Comparison of ENCODE assay signal across 14 cellular contexts in genomic region chr1:153882296-153882912, GRCh38. TPM values are rescaled to one million over a fixed set of nuclear protein-coding genes. Genes with fewer than 3 reads are reported as not detected.
DNase-seq lines count a peak whose midpoint lies in the region; ATAC-seq, FAIRE-seq and TF ChIP-seq lines count a peak whose summit lies in the region.
"Had no signal": no experiment of that assay in that cellular context is flagged by ENCODE, and none has a peak within 500 bp of the region (broad histone marks: within the 10 kb centered on the region; RNA-seq: fewer than 3 reads in every experiment).

No MANE protein-coding gene starts in this region.

- no peak overlapping the region for H3K14ac ChIP-seq in neuronal stem cell (ENCODE audit: low read length)

- H3K9ac ChIP-seq in K562 (ENCODE audit: insufficient read depth in 1 of 2, low read depth in 2 of 2, low read length in 2 of 2) (no peak overlapping the region), neuronal stem cell (ENCODE audit: low read depth, low read length, poor library complexity) (no peak overlapping the region), HepG2 (ENCODE audit: insufficient read depth, low read depth, low read length) (no peak overlapping the region)

- BruUV-seq in K562 (replicated peaks; lab: Mats Ljungman, UMichigan) (no TSS peak), HepG2 (replicated peaks; lab: Mats Ljungman, UMichigan) (no TSS peak)

- H4K20me1 ChIP-seq in K562 (replicated peaks; ENCODE audit: control insufficient read depth, insufficient read depth, low read length): peaks cover 19% of the 10 kb centered on the region
- 0 out of 2 replicates have a peak, but pooled peaks cover 12% of the 10 kb centered on the region for H4K20me1 ChIP-seq in HepG2 (ENCODE audit: insufficient read depth, low read length)

- intact Hi-C loops in K562 (cut with micrococcal nuclease): loop anchor here (5.0 kb wide), 1 partner anchor 40 kb away; the partner anchor contains the start of gene GATAD2B
- intact Hi-C loops in HepG2 (cut with micrococcal nuclease; ENCODE audit: unreplicated experiment): no loop called here

- peak; percentile 26 for FAIRE-seq in K562 (lab: Jason Lieb, UNC)
- no peak for FAIRE-seq in HepG2 (lab: Jason Lieb, UNC)
- FAIRE-seq: frontal cortex, keratinocyte had no signal

- no peak overlapping the region for H3K4ac ChIP-seq in neuronal stem cell (ENCODE audit: low read length)

- H3K4me3 ChIP-seq in BE2C (ENCODE audit: low read depth, low read length): peak overlapping the region; percentile 60
- peak overlapping the region; percentile 12 for H3K4me3 ChIP-seq in HEK293 (ENCODE audit: low read depth, low read length)
- H3K4me3 ChIP-seq in K562: no peak overlapping the region
- no peak overlapping the region for H3K4me3 ChIP-seq in neuronal stem cell (ENCODE audit: low read length in 2 of 2)
- H3K4me3 ChIP-seq in HepG2 (replicated peaks in 1 of 3; ENCODE audit: insufficient read depth in 1 of 3, low read depth in 2 of 3, low read length in 3 of 3): no peak overlapping the region

- TF ChIP-seq EP300 in K562 (IDR thresholded peaks at IDR 0.05; ENCODE audit: low read length): no peak
- TF ChIP-seq EP300 in HepG2 (IDR thresholded peaks at IDR 0.05; ENCODE audit: low read depth in 2 of 2, low read length in 2 of 2): no peak
- TF ChIP-seq EP300 in HepG2 (CRISPR knock-in tag; IDR thresholded peaks at IDR 0.05; ENCODE audit: borderline replicate concordance): no peak

- no peak for TF ChIP-seq RAD21 in K562 (CRISPR knock-in tag; conservative IDR thresholded peaks at IDR 0.05 in 1 of 2, IDR thresholded peaks at IDR 0.05 in 1 of 2)
- TF ChIP-seq RAD21 in HepG2 (CRISPR knock-in tag; IDR thresholded peaks at IDR 0.05): no peak

- POLR2A ChIA-PET in HEK293 (lab: Yijun Ruan, JAX): interaction anchor here (0.5 to 1.5 kb wide), 4 partner anchors 11 to 95 kb away, joined by 3 to 6 read pairs (median 5); partner anchors contain the start of genes CREB3L4 and JTB
- POLR2A ChIA-PET in K562 (lab: Yijun Ruan, JAX): interaction anchor here (0.8 to 2.0 kb wide), 5 partner anchors 9 to 108 kb away, joined by 3 to 5 read pairs (median 4); partner anchors contain the start of genes RPS27 and SLC27A3
- POLR2A ChIA-PET in HepG2 (lab: Yijun Ruan, JAX): no interaction called here

- H2AK5ac ChIP-seq in neuronal stem cell (ENCODE audit: low read depth, low read length): no peak overlapping the region

- TF ChIP-seq POLR2A in K562 (conservative IDR thresholded peaks at IDR 0.05) (no peak), HepG2 (IDR thresholded peaks at IDR 0.05; ENCODE audit: insufficient read depth in 1 of 2, low read depth in 2 of 2, low read length in 2 of 2) (no peak)

- H2AFZ ChIP-seq in K562 (ENCODE audit: low read depth, low read length) (no peak overlapping the region), neuronal stem cell (ENCODE audit: low read length) (peak overlapping the region; percentile 74), HepG2 (ENCODE audit: low read length) (no peak overlapping the region)

- no peak overlapping the region for H2BK120ac ChIP-seq in neuronal stem cell (ENCODE audit: low read depth, low read length)

- H4K8ac ChIP-seq in neuronal stem cell (ENCODE audit: low read depth, low read length): no peak overlapping the region

- peaks cover 1% of the 10 kb centered on the region for H3K79me1 ChIP-seq in neuronal stem cell (ENCODE audit: low read depth, low read length)

- no peak overlapping the region for H3K18ac ChIP-seq in neuronal stem cell (ENCODE audit: low read length)

- 84% methylated on average over 3 of the region's 3 CpGs for WGBS in K562 (ENCODE audit: insufficient coverage, low coverage, missing lambda C conversion rate)
- no CpG with 5 or more reads among the region's 3 CpGs for WGBS in neuronal stem cell (ENCODE audit: extremely low coverage in 2 of 2, insufficient read length in 2 of 2, insufficient replicate concordance in 1 of 2), 2 donors
- WGBS in HepG2 (ENCODE audit: low lambda C conversion rate): 93% methylated on average over 3 of the region's 3 CpGs

- no peak overlapping the region for H2BK15ac ChIP-seq in neuronal stem cell (ENCODE audit: low read length)

- H3K9me1 ChIP-seq in K562 (ENCODE audit: control insufficient read depth, insufficient read depth, low read length): peaks cover 5% of the 10 kb centered on the region

- H3K27ac ChIP-seq in HEK293 (ENCODE audit: extremely low read depth, low read depth, low read length): no peak overlapping the region
- H3K27ac ChIP-seq in K562 (ENCODE audit: extremely low read depth, low read depth, low read length): no peak overlapping the region
- no peak overlapping the region for H3K27ac ChIP-seq in neuronal stem cell (replicated peaks; ENCODE audit: low read length)
- H3K27ac ChIP-seq in HepG2 (ENCODE audit: extremely low read length, insufficient read depth, low read length): no peak overlapping the region

- ATAC-seq in K562 (no peak), HepG2 (no peak), GM21423 (IDR thresholded peaks at IDR 0.05; ENCODE audit: unreplicated experiment) (no peak)
- ATAC-seq: activated CD4-positive, CD25-positive, alpha-beta regulatory T cell treated with anti-CD3 and anti-CD28 coated beads, Interleukin-2, amount 50 U/mL, for 24 hours had no signal

- H2BK5ac ChIP-seq in neuronal stem cell (ENCODE audit: low read length): no peak overlapping the region

- no peak overlapping the region for H2BK12ac ChIP-seq in neuronal stem cell (ENCODE audit: low read length)

- in situ Hi-C loops in K562 (cut with MboI) (no loop called here), HepG2 (cut with HindIII; ENCODE audit: extremely low pct_ligation_motif_present, low pct_unique_long_range_greater_than_20kb) (no loop called here)

- H3K79me2 ChIP-seq in K562 (ENCODE audit: control insufficient read depth, insufficient read depth, low read length) (peaks cover 75% of the 10 kb centered on the region), HepG2 (ENCODE audit: insufficient read depth, low read length) (peaks cover 58% of the 10 kb centered on the region)

- H3K4me2 ChIP-seq in K562 (ENCODE audit: insufficient read depth, low read length): no peak overlapping the region
- no peak overlapping the region for H3K4me2 ChIP-seq in neuronal stem cell (ENCODE audit: insufficient read depth, low read length, poor library complexity, severe bottlenecking)
- no peak overlapping the region for H3K4me2 ChIP-seq in HepG2 (ENCODE audit: low read depth, low read length)

- no peak for TF ChIP-seq CTCF in BE2C (IDR thresholded peaks at IDR 0.05; ENCODE audit: low read depth, low read length)
- TF ChIP-seq CTCF in HEK293 (tag by site-specific recombination; IDR thresholded peaks at IDR 0.05): no peak
- TF ChIP-seq CTCF in K562 (IDR thresholded peaks at IDR 0.05 in 2 of 3, conservative IDR thresholded peaks at IDR 0.05 in 1 of 3; ENCODE audit: insufficient read depth in 2 of 3, low read depth in 1 of 3, low read length in 3 of 3): no peak
- no peak for TF ChIP-seq CTCF in HepG2 (CRISPR knock-in tag; IDR thresholded peaks at IDR 0.05)

- DNase-seq in BE2C (no peak), K562 (ENCODE audit: extremely low read depth in 1 of 4, low spot score in 3 of 4) (no peak), neuronal stem cell (ENCODE audit: low spot score) (no peak), cerebellar cortex (ENCODE audit: low spot score) (no peak), medulla oblongata (ENCODE audit: extremely low spot score) (no peak), HepG2 (ENCODE audit: low spot score) (no peak)
- DNase-seq: amniotic stem cell; CD8-positive, alpha-beta T cell; GF-D8 had no signal

- H3K23ac ChIP-seq in neuronal stem cell (ENCODE audit: low read depth, low read length, poor library complexity): no peak overlapping the region

- H3K36me3 ChIP-seq in BE2C (peaks cover 3% of the 10 kb centered on the region; the same call in 1 of the 2 replicates), HEK293 (ENCODE audit: control insufficient read depth in 2 of 2, insufficient read depth in 1 of 2, low read length in 2 of 2) (no peaks in the 10 kb centered on the region; a peak in 1 of 3 replicates), K562 (ENCODE audit: control insufficient read depth, insufficient read depth, low read length) (peaks cover 6% of the 10 kb centered on the region; the same call in 2 of the 3 replicates), neuronal stem cell (replicated peaks in 1 of 2; ENCODE audit: control insufficient read depth in 2 of 2, insufficient read depth in 2 of 2, low read length in 2 of 2) (peaks cover 0 to 16% of the 10 kb centered on the region in 2 donors), HepG2 (replicated peaks in 1 of 2; ENCODE audit: control insufficient read depth in 1 of 2, insufficient read depth in 2 of 2, low read length in 2 of 2) (0 out of 5 replicates have a peak, but pooled peaks cover 0 to 2% of the 10 kb centered on the region in 2 experiments)

- H3K4me1 ChIP-seq in BE2C (peaks cover 17% of the 10 kb centered on the region), HEK293 (ENCODE audit: control insufficient read depth, insufficient read depth, low read length) (peaks cover 13% of the 10 kb centered on the region; the same call in 1 of the 2 replicates), K562 (replicated peaks in 1 of 2; ENCODE audit: control insufficient read depth in 2 of 2, insufficient read depth in 2 of 2, low read length in 2 of 2) (peaks cover 3 to 29% of the 10 kb centered on the region in 2 experiments), neuronal stem cell (ENCODE audit: control insufficient read depth in 2 of 2, insufficient read depth in 1 of 2, low read depth in 1 of 2, low read length in 2 of 2) (peaks cover 7 to 27% of the 10 kb centered on the region in 2 donors), HepG2 (ENCODE audit: insufficient read depth, low read length) (peaks cover 16% of the 10 kb centered on the region)

- H3K27me3 ChIP-seq in BE2C: no peaks in the 10 kb centered on the region
- H3K27me3 ChIP-seq in K562 (ENCODE audit: control insufficient read depth in 2 of 2, insufficient read depth in 2 of 2, low read length in 2 of 2): no peaks in the 10 kb centered on the region
- no peaks in the 10 kb centered on the region for H3K27me3 ChIP-seq in neuronal stem cell (ENCODE audit: control insufficient read depth in 3 of 3, insufficient read depth in 3 of 3, low read depth in 1 of 3, low read length in 3 of 3)
- no peaks in the 10 kb centered on the region for H3K27me3 ChIP-seq in HepG2 (ENCODE audit: control insufficient read depth in 1 of 2, insufficient read depth in 2 of 2, low read length in 2 of 2)

- no peaks in the 10 kb centered on the region for H3K9me3 ChIP-seq in BE2C
- H3K9me3 ChIP-seq in HEK293 (ENCODE audit: control insufficient read depth, insufficient read depth, low read depth, low read length): no peaks in the 10 kb centered on the region
- H3K9me3 ChIP-seq in K562 (replicated peaks; ENCODE audit: control insufficient read depth, insufficient read depth, low read depth, low read length): no peaks in the 10 kb centered on the region
- H3K9me3 ChIP-seq in neuronal stem cell (replicated peaks in 1 of 2; ENCODE audit: control insufficient read depth in 2 of 2, insufficient read depth in 1 of 2, low read depth in 1 of 2, low read length in 2 of 2): peaks cover 0 to 4% of the 10 kb centered on the region in 2 donors
- no peaks in the 10 kb centered on the region for H3K9me3 ChIP-seq in HepG2 (ENCODE audit: low read length)

- no peak overlapping the region for H4K91ac ChIP-seq in neuronal stem cell (ENCODE audit: low read depth, low read length, poor library complexity)

- CTCF ChIA-PET in HEK293 (lab: Yijun Ruan, JAX) (interaction anchor here (0.5 to 1.6 kb wide), 4 partner anchors 18 to 439 kb away, joined by 3 to 5 read pairs (median 4); no protein-coding TSS in a partner anchor), K562 (lab: Yijun Ruan, JAX; ENCODE audit: low intra/inter-chr PET ratio) (no interaction called here), HepG2 (lab: Yijun Ruan, JAX; ENCODE audit: low intra/inter-chr PET ratio, low total read pairs) (no interaction called here)

RNA-seq across cellular contexts. Expression of gene GATAD2B, which starts 40.4 kb away (rescaled TPM):
- 15.1 TPM for polyA plus RNA-seq in BE2C (2012; ENCODE audit: insufficient read depth, insufficient read length, low read depth)
- 26.9 and 41.3 TPM in 2 replicates for total RNA-seq in K562 (2011; cell fraction: chromatin; rRNA removed; ENCODE audit: low replicate concordance)
- 14.7 and 15.7 TPM in 2 replicates for total RNA-seq in K562 (2011; cell fraction: nucleolus; rRNA removed)
- 46.3 and 60.1 TPM in 2 replicates for total RNA-seq in K562 (2011; cell fraction: nucleoplasm; rRNA removed)
- 3.5 TPM in 2 replicates for total RNA-seq in K562 (2014; rRNA removed)
- 4.9 and 6.3 TPM in 2 replicates for total RNA-seq in K562 (2014; rRNA removed; fragmentation: Illumina TruSeq; extraction: Trizol)
- total RNA-seq in K562 (2015; rRNA removed; fragmentation: Illumina TruSeq; extraction: Trizol): 4.5 and 5.3 TPM in 2 replicates
- 35.0 and 40.2 TPM in 2 replicates for total RNA-seq in K562 (2021)
- 4.7 and 6.7 TPM in 2 replicates for polyA plus RNA-seq in K562 (2011; rRNA removed)
- 5.3 and 5.5 TPM in 2 replicates for polyA plus RNA-seq in K562 (2011; cell fraction: cytosol; rRNA removed)
- polyA plus RNA-seq in K562 (2011; cell fraction: nucleus; rRNA removed): 15.2 and 16.7 TPM in 2 replicates
- polyA plus RNA-seq in K562 (2012): 6.6 and 7.6 TPM in 2 replicates
- polyA plus RNA-seq in K562 (2014; fragmentation: Illumina TruSeq; extraction: Trizol): 13.9 and 14.8 TPM in 2 replicates
- 1 to 10 TPM; 1.5 to 6.6 TPM for polyA plus RNA-seq in K562 (2014; fragmentation: Nextera tagmentation; extraction: Ambion mirVana)
- polyA plus RNA-seq in K562 (2014; rRNA removed): 7.8 and 9.0 TPM in 2 replicates
- 8.7 and 10.3 TPM in 2 replicates for polyA minus RNA-seq in K562 (2011; rRNA and poly(A)+ RNA removed)
- polyA minus RNA-seq in K562 (2011; cell fraction: cytosol; rRNA and poly(A)+ RNA removed): 16.0 and 22.3 TPM in 2 replicates
- polyA minus RNA-seq in K562 (2011; cell fraction: nucleus; rRNA and poly(A)+ RNA removed): 5.0 and 9.1 TPM in 2 replicates
- 26.6 TPM for polyA plus RNA-seq in neuronal stem cell (2013, experiment 1 of 2)
- polyA plus RNA-seq in neuronal stem cell (2013, experiment 2 of 2): 27.7 TPM
- total RNA-seq in HepG2 (2016; rRNA removed; fragmentation: Illumina TruSeq; extraction: Trizol): 3.2 and 5.3 TPM in 2 replicates
- total RNA-seq in HepG2 (2016; cell fraction: cytosol; rRNA removed; fragmentation: Illumina TruSeq; extraction: Trizol; ENCODE audit: low read depth): 2.7 and 3.0 TPM in 2 replicates
- 2.9 and 4.8 TPM in 2 replicates for total RNA-seq in HepG2 (2016; cell fraction: insoluble cytoplasmic fraction; rRNA removed; fragmentation: Illumina TruSeq; extraction: Trizol)
- 2.6 and 2.9 TPM in 2 replicates for total RNA-seq in HepG2 (2016; cell fraction: membrane; rRNA removed; fragmentation: Illumina TruSeq; extraction: Trizol)
- 5.6 and 7.4 TPM in 2 replicates for total RNA-seq in HepG2 (2016; cell fraction: nucleus; rRNA removed; fragmentation: Illumina TruSeq; extraction: Trizol)
- polyA plus RNA-seq in HepG2 (2011; rRNA removed): 5.1 and 5.2 TPM in 2 replicates
- polyA plus RNA-seq in HepG2 (2011; cell fraction: cytosol; rRNA removed): 2.3 and 2.4 TPM in 2 replicates
- polyA plus RNA-seq in HepG2 (2011; cell fraction: nucleus; rRNA removed): 6.7 and 6.9 TPM in 2 replicates
- 5.4 and 5.6 TPM in 2 replicates for polyA plus RNA-seq in HepG2 (2012)
- 0.17 TPM in 2 replicates for polyA plus RNA-seq in HepG2 (2016; cell fraction: cytosol; fragmentation: Illumina TruSeq; extraction: Trizol; ENCODE audit: low read depth)
- polyA plus RNA-seq in HepG2 (2016; cell fraction: insoluble cytoplasmic fraction; fragmentation: Illumina TruSeq; extraction: Trizol; ENCODE audit: low read depth): 4.0 and 4.9 TPM in 2 replicates
- 0.62 and 0.83 TPM in 2 replicates for polyA plus RNA-seq in HepG2 (2016; cell fraction: membrane; fragmentation: Illumina TruSeq; extraction: Trizol; ENCODE audit: low read depth)
- 7.9 and 9.9 TPM in 2 replicates for polyA plus RNA-seq in HepG2 (2016; cell fraction: nucleus; fragmentation: Illumina TruSeq; extraction: Trizol; ENCODE audit: insufficient read depth, low read depth)
- 8.7 and 32.1 TPM in 2 replicates for polyA minus RNA-seq in HepG2 (2011; rRNA and poly(A)+ RNA removed; ENCODE audit: low replicate concordance)
- polyA minus RNA-seq in HepG2 (2011; cell fraction: cytosol; rRNA and poly(A)+ RNA removed): 8.6 and 11.1 TPM in 2 replicates
- polyA minus RNA-seq in HepG2 (2011; cell fraction: nucleus; rRNA and poly(A)+ RNA removed): 7.9 and 9.0 TPM in 2 replicates

Comparison
In these comparisons a context has a peak if more than half of its experiments do, and no peak if none do; other contexts are left out.
1. H3K4me3 ChIP-seq: peak in BE2C (single experiment) and HEK293 (single experiment); none in K562 (single experiment), neuronal stem cell (0 of 2) and HepG2 (0 of 3).